ENCODE assay signal across 8 cellular contexts in genomic region chr10:102917962-102918816, GRCh38. TPM values are rescaled to one million over a fixed set of nuclear protein-coding genes. Genes with fewer than 3 reads are reported as not detected.
DNase-seq lines count a peak whose midpoint lies in the region; ATAC-seq and TF ChIP-seq lines count a peak whose summit lies in the region.

CNNM2 (plus strand) TSS chr10:102918294; CDS start chr10:102918481, 187 bp downstream.

- H3K9me3 ChIP-seq in mucosa of descending colon = no peaks in the 10 kb centered on the region

- H3K36me3 ChIP-seq in mucosa of descending colon (ENCODE audit: low read depth) = no peaks in the 10 kb centered on the region

- ATAC-seq in GM21619 (IDR thresholded peaks at IDR 0.05; ENCODE audit: unreplicated experiment) = peak; percentile 85
- ATAC-seq in mucosa of descending colon = peak; percentile 96

- H3K4me3 ChIP-seq in epithelial cell of proximal tubule (ENCODE audit: low read depth, low read length) = peak within 1 kb of the TSS; percentile 93
- H3K4me3 ChIP-seq in mucosa of descending colon = peak within 1 kb of the TSS; percentile 88

- TF ChIP-seq RAD21 in Ishikawa (IDR thresholded peaks at IDR 0.05; ENCODE audit: low read depth) = no peak; the same call in 1 of the 2 replicates

- DNase-seq in DMS53 (lab: John Stamatoyannopoulos, UW) (peak; percentile 100), OCI-M2 (lab: John Stamatoyannopoulos, UW; ENCODE audit: unreplicated experiment) (peak; percentile 92), epithelial cell of proximal tubule (ENCODE audit: low read depth) (peak; percentile 91), mucosa of descending colon (peak; percentile 99 to 100 (median 100))
- DNase-seq in activated T-cell treated with anti-CD3 and anti-CD28 coated beads, Interleukin-2, amount 50 U/mL, for 1 hour = peak; percentile 98
- peak; percentile 98 to 99 for DNase-seq in stimulated activated CD8-positive, alpha-beta memory T cell treated with anti-CD3 and anti-CD28 coated beads, Interleukin-4, amount 100 ng/mL, for 1 hour (ENCODE audit: low read depth in 2 of 2, low spot score in 1 of 2)

- H3K4me1 ChIP-seq in mucosa of descending colon (ENCODE audit: low read depth) = peaks cover 8% of the 10 kb centered on the region

- intact Hi-C loops in mucosa of descending colon (cut with DNase I, micrococcal nuclease) = loop anchor here (5.0 to 10.0 kb wide), 3 partner anchors 147 to 324 kb away; no protein-coding TSS in a partner anchor

- no peak for TF ChIP-seq CTCF in epithelial cell of proximal tubule (conservative IDR thresholded peaks at IDR 0.05; ENCODE audit: low read depth, low read length)
- TF ChIP-seq CTCF in mucosa of descending colon (IDR thresholded peaks at IDR 0.05) = no peak

- TF ChIP-seq EP300 in Ishikawa (IDR thresholded peaks at IDR 0.05; ENCODE audit: borderline replicate concordance) = no peak; the same call in 1 of the 2 replicates

TF ChIP-seq in Ishikawa, 13 proteins besides CTCF, POLR2A, EP300 and RAD21:
- peak; percentile 100 for TF ChIP-seq YY1 (IDR thresholded peaks at IDR 0.05; ENCODE audit: low read depth)
- TF ChIP-seq TEAD4 (IDR thresholded peaks at IDR 0.05) = peak; percentile 53; the same call in 1 of the 2 replicates
- TF ChIP-seq ZBTB7A (IDR thresholded peaks at IDR 0.05; ENCODE audit: low read depth) = no peak; the same call in 1 of the 2 replicates
- TF ChIP-seq, protein P1, sequence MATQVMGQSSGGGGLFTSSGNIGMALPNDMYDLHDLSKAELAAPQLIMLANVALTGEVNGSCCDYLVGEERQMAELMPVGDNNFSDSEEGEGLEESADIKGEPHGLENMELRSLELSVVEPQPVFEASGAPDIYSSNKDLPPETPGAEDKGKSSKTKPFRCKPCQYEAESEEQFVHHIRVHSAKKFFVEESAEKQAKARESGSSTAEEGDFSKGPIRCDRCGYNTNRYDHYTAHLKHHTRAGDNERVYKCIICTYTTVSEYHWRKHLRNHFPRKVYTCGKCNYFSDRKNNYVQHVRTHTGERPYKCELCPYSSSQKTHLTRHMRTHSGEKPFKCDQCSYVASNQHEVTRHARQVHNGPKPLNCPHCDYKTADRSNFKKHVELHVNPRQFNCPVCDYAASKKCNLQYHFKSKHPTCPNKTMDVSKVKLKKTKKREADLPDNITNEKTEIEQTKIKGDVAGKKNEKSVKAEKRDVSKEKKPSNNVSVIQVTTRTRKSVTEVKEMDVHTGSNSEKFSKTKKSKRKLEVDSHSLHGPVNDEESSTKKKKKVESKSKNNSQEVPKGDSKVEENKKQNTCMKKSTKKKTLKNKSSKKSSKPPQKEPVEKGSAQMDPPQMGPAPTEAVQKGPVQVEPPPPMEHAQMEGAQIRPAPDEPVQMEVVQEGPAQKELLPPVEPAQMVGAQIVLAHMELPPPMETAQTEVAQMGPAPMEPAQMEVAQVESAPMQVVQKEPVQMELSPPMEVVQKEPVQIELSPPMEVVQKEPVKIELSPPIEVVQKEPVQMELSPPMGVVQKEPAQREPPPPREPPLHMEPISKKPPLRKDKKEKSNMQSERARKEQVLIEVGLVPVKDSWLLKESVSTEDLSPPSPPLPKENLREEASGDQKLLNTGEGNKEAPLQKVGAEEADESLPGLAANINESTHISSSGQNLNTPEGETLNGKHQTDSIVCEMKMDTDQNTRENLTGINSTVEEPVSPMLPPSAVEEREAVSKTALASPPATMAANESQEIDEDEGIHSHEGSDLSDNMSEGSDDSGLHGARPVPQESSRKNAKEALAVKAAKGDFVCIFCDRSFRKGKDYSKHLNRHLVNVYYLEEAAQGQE (IDR thresholded peaks at IDR 0.05; ENCODE audit: low read depth) = 0 out of 2 replicates have a peak, but pooled peaks have one; percentile 23
- peak; percentile 45; the same call in 1 of the 2 replicates for TF ChIP-seq TCF12 (IDR thresholded peaks at IDR 0.05; ENCODE audit: low read depth)
- TF ChIP-seq, protein P2, sequence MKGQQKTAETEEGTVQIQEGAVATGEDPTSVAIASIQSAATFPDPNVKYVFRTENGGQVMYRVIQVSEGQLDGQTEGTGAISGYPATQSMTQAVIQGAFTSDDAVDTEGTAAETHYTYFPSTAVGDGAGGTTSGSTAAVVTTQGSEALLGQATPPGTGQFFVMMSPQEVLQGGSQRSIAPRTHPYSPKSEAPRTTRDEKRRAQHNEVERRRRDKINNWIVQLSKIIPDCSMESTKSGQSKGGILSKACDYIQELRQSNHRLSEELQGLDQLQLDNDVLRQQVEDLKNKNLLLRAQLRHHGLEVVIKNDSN (IDR thresholded peaks at IDR 0.05) = peak; percentile 83
- peak; percentile 99 for TF ChIP-seq TAF1 (IDR thresholded peaks at IDR 0.05; ENCODE audit: low read depth)
- no peak for TF ChIP-seq FOXM1 (IDR thresholded peaks at IDR 0.05; ENCODE audit: borderline replicate concordance, low read depth)
- TF ChIP-seq NFIC (IDR thresholded peaks at IDR 0.05) = 0 out of 2 replicates have a peak, but pooled peaks have one; percentile 2
- TF ChIP-seq EGR1 (IDR thresholded peaks at IDR 0.05) = peak; percentile 92
- TF ChIP-seq CEBPB (IDR thresholded peaks at IDR 0.05) = no peak; the same call in 1 of the 2 replicates
- peak; percentile 38 for TF ChIP-seq CREB1 (IDR thresholded peaks at IDR 0.05; ENCODE audit: low read depth)
- TF ChIP-seq, protein P3, sequence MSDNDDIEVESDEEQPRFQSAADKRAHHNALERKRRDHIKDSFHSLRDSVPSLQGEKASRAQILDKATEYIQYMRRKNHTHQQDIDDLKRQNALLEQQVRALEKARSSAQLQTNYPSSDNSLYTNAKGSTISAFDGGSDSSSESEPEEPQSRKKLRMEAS (IDR thresholded peaks at IDR 0.05) = peak; percentile 97

RNA-seq across cellular contexts. Expression of gene CNNM2, which starts in this region (rescaled TPM):
- total RNA-seq in epithelial cell of proximal tubule = 1.2 and 1.3 TPM in 2 replicates
- total RNA-seq in mucosa of descending colon = 10 to 100 TPM; 22.6 to 53.2 (median 27.3) TPM

Comparison
In these comparisons a context has a peak if more than half of its experiments do, and no peak if none do; other contexts are left out.
1. Peak in every context shown above with its lines: DNase-seq, ATAC-seq and H3K4me3 ChIP-seq.
2. RNA of gene CNNM2 (total RNA-seq): 22.6 to 53.2 TPM in mucosa of descending colon; 1.2 to 1.3 TPM in epithelial cell of proximal tubule; every median in the first group is over 10 times any median in the second.